Comparison of ENCODE assay signal across 20 cellular contexts in genomic region chr9:69195681-69196080, GRCh38. TPM values are rescaled to one million over a fixed set of nuclear protein-coding genes. Genes with fewer than 3 reads are reported as not detected.
A peak's percentile ranks its signal among the peaks of the same experiment; 100 is the strongest.
DNase-seq lines count a peak whose midpoint lies in the region; ATAC-seq and TF ChIP-seq lines count a peak whose summit lies in the region.
"Had no signal": no experiment of that assay in that cellular context is flagged by ENCODE, and none has a peak within 500 bp of the region (broad histone marks: within the 10 kb centered on the region; RNA-seq: fewer than 3 reads in every experiment).

No MANE protein-coding gene starts in this region.

- no peak overlapping the region for H2AK5ac ChIP-seq in mesenchymal stem cell (ENCODE audit: low read length, severe bottlenecking)

- H4K8ac ChIP-seq in mesenchymal stem cell (ENCODE audit: low read length), result peak overlapping the region; percentile 38

- no peak overlapping the region for H2AFZ ChIP-seq in mesenchymal stem cell (ENCODE audit: low read depth, low read length)
- H2AFZ ChIP-seq: neural progenitor cell had no signal

- no peak overlapping the region for H3K14ac ChIP-seq in mesenchymal stem cell (ENCODE audit: low read length in 2 of 2)

- no peak overlapping the region for H3K27ac Mint-ChIP-seq in Caco-2 (ENCODE audit: unreplicated experiment)
- H3K27ac Mint-ChIP-seq: activated CD4-positive, alpha-beta T cell treated with anti-CD3 and anti-CD28 coated beads, Interleukin-2, amount 10 ng/mL, durations not matched to agents 24 days and 14 days; activated naive CD8-positive, alpha-beta T cell; neural progenitor cell had no signal

- no peak overlapping the region for H2BK12ac ChIP-seq in mesenchymal stem cell (ENCODE audit: low read length in 2 of 2)

- no peak overlapping the region for H3K23ac ChIP-seq in mesenchymal stem cell (ENCODE audit: low read length in 2 of 2)

- WGBS in adrenal gland, 4 donors, result 44 to 72% (median 61%) methylated on average over 3 of the region's 3 CpGs
- WGBS in mesenchymal stem cell, result 100% methylated on average over 1 of the region's 3 CpGs

- H3K18ac ChIP-seq in mesenchymal stem cell (ENCODE audit: low read depth in 1 of 2, low read length in 2 of 2), result no peak overlapping the region

- H3K27me3 Mint-ChIP-seq in Caco-2 (ENCODE audit: insufficient read depth, unreplicated experiment), result no peaks in the 10 kb centered on the region
- H3K27me3 Mint-ChIP-seq: activated CD4-positive, alpha-beta T cell treated with anti-CD3 and anti-CD28 coated beads, Interleukin-2, amount 10 ng/mL, durations not matched to agents 24 days and 14 days; activated naive CD8-positive, alpha-beta T cell had no signal

- no peak overlapping the region for H3K9ac ChIP-seq in mesenchymal stem cell (ENCODE audit: low read length)
- H3K9ac ChIP-seq: BLaER1, neural progenitor cell had no signal

- POLR2A ChIA-PET in Caco-2 (lab: Charles Lee), result no interaction called here

- no peak overlapping the region for H3K4me2 ChIP-seq in mesenchymal stem cell (ENCODE audit: low read length, poor library complexity, severe bottlenecking)
- H3K4me2 ChIP-seq: BLaER1, neural progenitor cell had no signal

- DNase-seq in AG10803 (ENCODE audit: low read depth), result peak; percentile 27
- DNase-seq in adrenal gland, result peak in 5 of 7 donors; percentile 17 to 67 (median 39)
- no peak for DNase-seq in left cardiac atrium
- no peak for DNase-seq in mesenchymal stem cell
- DNase-seq in coronary artery (ENCODE audit: low spot score), result no peak
- DNase-seq in Caco-2, result no peak
- no peak for DNase-seq in KG1 (lab: John Stamatoyannopoulos, UW)
- DNase-seq: activated CD4-positive, alpha-beta T cell treated with anti-CD3 and anti-CD28 coated beads, Interleukin-2, amount 10 ng/mL, durations not matched to agents 24 days and 14 days; body of pancreas; Calu3; colonic mucosa; EL; NCI-H774; stimulated activated CD4-positive, alpha-beta T cell treated with anti-CD3 and anti-CD28 coated beads, Interleukin-15, amount 100 ng/mL, for 24 hours had no signal

- H3K27ac ChIP-seq in adrenal gland (no peak overlapping the region), mesenchymal stem cell (ENCODE audit: low read length, poor library complexity, severe bottlenecking) (no peak overlapping the region), coronary artery (no peak overlapping the region)
- H3K27ac ChIP-seq: BLaER1, body of pancreas, colonic mucosa, HL-60, neural progenitor cell, thoracic aorta had no signal

- CTCF ChIA-PET in Caco-2 (lab: Charles Lee), result interaction anchor here (0.6 to 0.7 kb wide), 2 partner anchors 38 to 110 kb away, joined by 5 to 8 read pairs; no protein-coding TSS in a partner anchor

- no peaks in the 10 kb centered on the region for H3K9me3 Mint-ChIP-seq in Caco-2 (ENCODE audit: unreplicated experiment)
- H3K9me3 Mint-ChIP-seq: activated CD4-positive, alpha-beta T cell treated with anti-CD3 and anti-CD28 coated beads, Interleukin-2, amount 10 ng/mL, durations not matched to agents 24 days and 14 days; neural progenitor cell had no signal

- H3K4me3 ChIP-seq in AG10803 (ENCODE audit: low read length) (no peak overlapping the region), adrenal gland (no peak overlapping the region), mesenchymal stem cell (ENCODE audit: insufficient read depth in 1 of 2, low read depth in 1 of 2, low read length in 2 of 2) (no peak overlapping the region), coronary artery (no peak overlapping the region), Caco-2 (ENCODE audit: low read depth, low read length) (no peak overlapping the region)
- H3K4me3 ChIP-seq: BLaER1, body of pancreas, colonic mucosa, neural progenitor cell, thoracic aorta had no signal

- H3K4me1 ChIP-seq in adrenal gland (replicated peaks in 1 of 2) (peaks cover 0 to 19% of the 10 kb centered on the region in 2 donors), mesenchymal stem cell (ENCODE audit: control insufficient read depth, insufficient read depth, low read depth, low read length) (peaks cover 5% of the 10 kb centered on the region), Caco-2 (no peaks in the 10 kb centered on the region)
- H3K4me1 ChIP-seq: colonic mucosa had no signal

- H2BK15ac ChIP-seq in mesenchymal stem cell (ENCODE audit: low read depth, poor library complexity, severe bottlenecking), result no peak overlapping the region

- no TSS peak for BruUV-seq in Caco-2 (replicated peaks; lab: Mats Ljungman, UMichigan)

- H3K36me3 Mint-ChIP-seq in Caco-2 (ENCODE audit: insufficient read depth, unreplicated experiment), result no peaks in the 10 kb centered on the region
- H3K36me3 Mint-ChIP-seq: activated naive CD8-positive, alpha-beta T cell; neural progenitor cell had no signal

- no peak overlapping the region for H2BK5ac ChIP-seq in mesenchymal stem cell (ENCODE audit: low read depth, low read length, poor library complexity, severe bottlenecking)

- H3K36me3 ChIP-seq in adrenal gland (replicated peaks in 1 of 2) (no peaks in the 10 kb centered on the region), mesenchymal stem cell (ENCODE audit: control insufficient read depth in 1 of 2, insufficient read depth in 2 of 2, low read depth in 1 of 2, low read length in 2 of 2) (no peaks in the 10 kb centered on the region), Caco-2 (ENCODE audit: control insufficient read depth, insufficient read depth, low read length) (no peaks in the 10 kb centered on the region)
- H3K36me3 ChIP-seq: BLaER1, colonic mucosa, neural progenitor cell, thoracic aorta had no signal

- no peak overlapping the region for H3K4me3 Mint-ChIP-seq in Caco-2 (ENCODE audit: unreplicated experiment)
- H3K4me3 Mint-ChIP-seq: activated CD4-positive, alpha-beta T cell treated with anti-CD3 and anti-CD28 coated beads, Interleukin-2, amount 10 ng/mL, durations not matched to agents 24 days and 14 days; activated naive CD8-positive, alpha-beta T cell; neural progenitor cell had no signal

- no peak for TF ChIP-seq POLR2A in adrenal gland (IDR thresholded peaks at IDR 0.05)

- intact Hi-C loops in adrenal gland (cut with DNase I), result no loop called here
- intact Hi-C loops in left cardiac atrium (cut with DNase I), result loop anchor here in 1 of 2 donors (10.0 kb wide), 1 partner anchor 61 kb away; no protein-coding TSS in a partner anchor
- intact Hi-C loops in Caco-2 (cut with micrococcal nuclease; ENCODE audit: unreplicated experiment), result no loop called here

- H3K9me3 ChIP-seq in adrenal gland (replicated peaks in 1 of 3) (no peaks in the 10 kb centered on the region), mesenchymal stem cell (ENCODE audit: control insufficient read depth, low read length) (no peaks in the 10 kb centered on the region), Caco-2 (no peaks in the 10 kb centered on the region)
- H3K9me3 ChIP-seq: BLaER1, body of pancreas, colonic mucosa, thoracic aorta had no signal

- no peaks in the 10 kb centered on the region for H3K4me1 Mint-ChIP-seq in Caco-2 (ENCODE audit: low read depth, unreplicated experiment)

- H3K27me3 ChIP-seq in adrenal gland (no peaks in the 10 kb centered on the region), mesenchymal stem cell (ENCODE audit: control insufficient read depth in 1 of 2, insufficient read depth in 1 of 2, low read length in 2 of 2) (no peaks in the 10 kb centered on the region), Caco-2 (replicated peaks; ENCODE audit: control insufficient read depth, insufficient read depth, low read length) (no peaks in the 10 kb centered on the region)
- H3K27me3 ChIP-seq: BLaER1, body of pancreas, colonic mucosa, neural progenitor cell had no signal

- no peak overlapping the region for H3K4ac ChIP-seq in mesenchymal stem cell (ENCODE audit: low read depth in 1 of 2, low read length in 2 of 2)

- H2BK120ac ChIP-seq in mesenchymal stem cell (ENCODE audit: low read depth, low read length), result no peak overlapping the region

- H4K91ac ChIP-seq in mesenchymal stem cell (ENCODE audit: low read length), result no peak overlapping the region

- H3K79me1 ChIP-seq in mesenchymal stem cell (replicated peaks; ENCODE audit: low read length, poor library complexity, severe bottlenecking), result peaks cover 12% of the 10 kb centered on the region

- TF ChIP-seq CTCF in AG10803 (conservative IDR thresholded peaks at IDR 0.05; ENCODE audit: low read length) (no peak), adrenal gland (IDR thresholded peaks at IDR 0.05) (no peak), coronary artery (IDR thresholded peaks at IDR 0.05) (no peak), Caco-2 (IDR thresholded peaks at IDR 0.05; ENCODE audit: insufficient read depth in 1 of 2, low read depth in 1 of 2, low read length in 1 of 2, severe bottlenecking in 1 of 2, unreplicated experiment in 1 of 2) (no peak)

- peak; percentile 22 to 25 for ATAC-seq in left cardiac atrium
- ATAC-seq in GM18519 (IDR thresholded peaks at IDR 0.05; ENCODE audit: low FRiP score, unreplicated experiment), result no peak
- ATAC-seq: body of pancreas had no signal

RNA-seq across cellular contexts. Expression of gene TJP2, which starts 21.6 kb away (rescaled TPM):
- 100 to 1,000 TPM in 1 of 8 donors, 10 to 100 TPM in 7; 16.8 to 108 (median 48.5) TPM for total RNA-seq in adrenal gland
- polyA plus RNA-seq in adrenal gland, result 10 to 100 TPM; 22.1 to 26.4 (median 23.2) TPM
- 10 to 100 TPM; 46.2 to 51.6 TPM for total RNA-seq in left cardiac atrium
- polyA plus RNA-seq in mesenchymal stem cell (2013, experiment 1 of 2), result 14.6 TPM
- polyA plus RNA-seq in mesenchymal stem cell (2013, experiment 2 of 2), result 13.8 TPM
- total RNA-seq in Caco-2 (2022), result 35.8 and 36.7 TPM in 2 replicates

Comparison
In these comparisons a context has a peak if more than half of its experiments do, and no peak if none do; other contexts are left out.
1. DNase-seq: peak in AG10803 (single experiment) and adrenal gland (5 of 7); none in left cardiac atrium (single experiment), mesenchymal stem cell (single experiment), coronary artery (single experiment), Caco-2 (0 of 2) and KG1 (single experiment).